ENCODE assay signal across 8 cellular contexts in the genomic region with DNA sequence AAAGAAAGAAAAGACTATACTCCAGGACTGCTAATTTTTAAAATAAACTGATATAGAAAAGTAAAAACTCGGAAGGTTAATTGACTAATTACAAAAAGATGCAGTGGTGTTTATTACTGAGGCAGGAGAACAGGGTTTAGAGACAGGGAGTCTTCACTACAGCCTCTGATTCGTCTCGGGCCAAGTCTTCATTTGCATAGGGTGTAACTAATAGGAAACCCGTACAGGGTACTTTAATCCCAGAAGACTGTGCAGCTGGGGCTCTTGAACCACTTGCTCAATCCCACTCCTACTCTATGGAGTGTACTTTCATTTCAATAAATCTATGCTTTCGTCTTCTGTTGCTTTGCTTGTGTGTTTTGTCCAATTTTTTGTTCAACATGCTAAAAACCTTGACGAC. TPM values are rescaled to one million over a fixed set of nuclear protein-coding genes. Genes with fewer than 3 reads are reported as not detected.
DNase-seq lines count a peak whose midpoint lies in the region; TF ChIP-seq lines count a peak whose summit lies in the region.

No MANE protein-coding gene starts in this region.

- no peak for TF ChIP-seq POLR2A in thyroid gland (IDR thresholded peaks at IDR 0.05)

- peaks cover 12 to 20% (median 15%) of the 10 kb centered on the region in 4 donors for H3K4me1 Mint-ChIP-seq in CD4-positive, alpha-beta memory T cell
- H3K4me1 Mint-ChIP-seq in neural progenitor cell = peaks cover 15% of the 10 kb centered on the region

- peaks cover 32 to 46% of the 10 kb centered on the region in 2 donors for H3K36me3 Mint-ChIP-seq in CD4-positive, alpha-beta memory T cell
- H3K36me3 Mint-ChIP-seq in neural progenitor cell = peaks cover 8% of the 10 kb centered on the region

- no peak for DNase-seq in CD4-positive, alpha-beta memory T cell
- DNase-seq in NCI-H510A (lab: John Stamatoyannopoulos, UW) (peak; percentile 10), neural progenitor cell (ENCODE audit: low spot score) (peak; percentile 49), iPS-NIHi11 (ENCODE audit: low spot score) (no peak), thyroid gland (no peak), epidermal melanocyte (ENCODE audit: insufficient read length, low spot score) (no peak)
- no peak for DNase-seq in stimulated activated CD4-positive, alpha-beta T cell treated with anti-CD3 and anti-CD28 coated beads, Interleukin-2, amount 100 ng/mL, for 48 hours

- H3K4me2 ChIP-seq in neural progenitor cell = peak overlapping the region; percentile 37

- POLR2A ChIA-PET in CD4-positive, alpha-beta memory T cell (lab: Charles Lee; ENCODE audit: partially characterized antibody) = interaction anchor here (1.0 to 1.5 kb wide), 3 partner anchors 85 to 425 kb away, joined by 3 read pairs; no protein-coding TSS in a partner anchor

- no peak overlapping the region for H3K27ac ChIP-seq in CD4-positive, alpha-beta memory T cell (ENCODE audit: low read depth, low read length)
- H3K27ac ChIP-seq in neural progenitor cell = peak overlapping the region; percentile 5
- H3K27ac ChIP-seq in thyroid gland = peak overlapping the region in 1 of 3 donors; percentile 5

- H3K27me3 ChIP-seq in CD4-positive, alpha-beta memory T cell (ENCODE audit: insufficient read depth, low read length) = no peaks in the 10 kb centered on the region
- H3K27me3 ChIP-seq in endocrine pancreas (ENCODE audit: control insufficient read depth, insufficient read depth, low read length) (no peaks in the 10 kb centered on the region), neural progenitor cell (no peaks in the 10 kb centered on the region), thyroid gland (no peaks in the 10 kb centered on the region)

- no peaks in the 10 kb centered on the region for H3K9me3 ChIP-seq in CD4-positive, alpha-beta memory T cell (ENCODE audit: control insufficient read depth in 1 of 2, low read length in 2 of 2)
- H3K9me3 ChIP-seq in endocrine pancreas (ENCODE audit: control insufficient read depth, low read length) = no peaks in the 10 kb centered on the region
- H3K9me3 ChIP-seq in neural progenitor cell (ENCODE audit: low read depth) = no peaks in the 10 kb centered on the region
- no peaks in the 10 kb centered on the region for H3K9me3 ChIP-seq in thyroid gland

- peak overlapping the region; percentile 60 for H3K9ac ChIP-seq in endocrine pancreas (ENCODE audit: control insufficient read depth, insufficient read depth, low read length)
- H3K9ac ChIP-seq in neural progenitor cell = no peak overlapping the region

- H3K4me3 ChIP-seq in CD4-positive, alpha-beta memory T cell (ENCODE audit: low read length in 2 of 2) = no peak overlapping the region
- H3K4me3 ChIP-seq in endocrine pancreas (ENCODE audit: control insufficient read depth, insufficient read depth, low read length) (peak overlapping the region; percentile 82), neural progenitor cell (no peak overlapping the region), thyroid gland (replicated peaks in 1 of 3) (no peak overlapping the region)

- H3K9me3 Mint-ChIP-seq in CD4-positive, alpha-beta memory T cell = peaks cover 0 to 1% (median 0%) of the 10 kb centered on the region in 8 donors
- H3K9me3 Mint-ChIP-seq in neural progenitor cell = no peaks in the 10 kb centered on the region

- TF ChIP-seq CTCF in neural progenitor cell (IDR thresholded peaks at IDR 0.05) = no peak
- no peak for TF ChIP-seq CTCF in thyroid gland (IDR thresholded peaks at IDR 0.05)

- CTCF ChIA-PET in CD4-positive, alpha-beta memory T cell (lab: Charles Lee; ENCODE audit: partially characterized antibody) = interaction anchor here (0.7 to 4.9 kb wide), 11 partner anchors 10 to 425 kb away, joined by 3 to 35 read pairs (median 3); no protein-coding TSS in a partner anchor

- H3K4me3 Mint-ChIP-seq in CD4-positive, alpha-beta memory T cell = peak overlapping the region in 1 of 8 donors; percentile 64
- no peak overlapping the region for H3K4me3 Mint-ChIP-seq in neural progenitor cell

- H3K27me3 Mint-ChIP-seq in CD4-positive, alpha-beta memory T cell = no peaks in the 10 kb centered on the region
- H3K27me3 Mint-ChIP-seq in neural progenitor cell (ENCODE audit: insufficient read depth, low read depth) = no peaks in the 10 kb centered on the region

- H2AFZ ChIP-seq in neural progenitor cell (replicated peaks) = no peak overlapping the region

- peaks cover 43% of the 10 kb centered on the region for H3K79me2 ChIP-seq in neural progenitor cell (ENCODE audit: low read depth)

- peaks cover 9% of the 10 kb centered on the region for H4K20me1 ChIP-seq in neural progenitor cell (ENCODE audit: low read depth)

- H3F3A ChIP-seq in neural progenitor cell (ENCODE audit: low read depth) = peaks cover 23% of the 10 kb centered on the region

- intact Hi-C loops in CD4-positive, alpha-beta memory T cell (cut with micrococcal nuclease) = loop anchor here (1.0 kb wide), 1 partner anchor 94 kb away; no protein-coding TSS in a partner anchor
- intact Hi-C loops in thyroid gland (cut with DNase I) = loop anchor here (5.0 kb wide), 1 partner anchor 93 kb away; no protein-coding TSS in a partner anchor

- H3K27ac Mint-ChIP-seq in CD4-positive, alpha-beta memory T cell = peak overlapping the region in 5 of 7 donors; percentile 51 to 86 (median 81)
- H3K27ac Mint-ChIP-seq in neural progenitor cell = peak overlapping the region; percentile 76

- peaks cover 5% of the 10 kb centered on the region for H3K4me1 ChIP-seq in CD4-positive, alpha-beta memory T cell (ENCODE audit: insufficient read depth, low read length)
- H3K4me1 ChIP-seq in endocrine pancreas (ENCODE audit: control insufficient read depth, insufficient read depth, low read length) (peaks cover 6% of the 10 kb centered on the region), neural progenitor cell (peaks cover 6% of the 10 kb centered on the region), thyroid gland (no peaks in the 10 kb centered on the region)

- 38 to 42% methylated on average over 6 of the region's 6 CpGs for WGBS in thyroid gland, 2 donors

- H3K36me3 ChIP-seq in CD4-positive, alpha-beta memory T cell (ENCODE audit: insufficient read depth, low read length) = peaks cover 31% of the 10 kb centered on the region
- H3K36me3 ChIP-seq in endocrine pancreas (ENCODE audit: control insufficient read depth, insufficient read depth, low read length) (peaks cover 4% of the 10 kb centered on the region), neural progenitor cell (no peaks in the 10 kb centered on the region), thyroid gland (peaks cover 22 to 39% of the 10 kb centered on the region in 2 donors)

RNA-seq across cellular contexts. Expression of gene SDHB, which starts 8.2 kb away (rescaled TPM):
- 10 to 100 TPM; 57.0 to 66.4 TPM for total RNA-seq in CD4-positive, alpha-beta memory T cell
- 100 to 1,000 TPM; 152 to 219 TPM for polyA plus RNA-seq in CD4-positive, alpha-beta memory T cell
- total RNA-seq in neural progenitor cell (ENCODE audit: low replicate concordance) = 53.8 and 61.2 TPM in 2 replicates
- 100 to 1,000 TPM; 112 to 162 (median 136) TPM for total RNA-seq in thyroid gland

RNA-seq across cellular contexts. Expression of gene ATP13A2, which starts 33.9 kb away (rescaled TPM):
- 10 to 100 TPM; 54.6 to 56.5 TPM for total RNA-seq in CD4-positive, alpha-beta memory T cell
- 10 to 100 TPM; 24.6 to 60.4 TPM for polyA plus RNA-seq in CD4-positive, alpha-beta memory T cell
- total RNA-seq in neural progenitor cell (ENCODE audit: low replicate concordance) (18.8 and 46.6 TPM in 2 replicates), thyroid gland (10 to 100 TPM; 28.7 to 47.0 (median 35.8) TPM)

Comparison
In these comparisons a context has a peak if more than half of its experiments do, and no peak if none do; other contexts are left out.
1. DNase-seq: peak in NCI-H510A (single experiment) and neural progenitor cell (single experiment); none in CD4-positive, alpha-beta memory T cell (0 of 5), stimulated activated CD4-positive, alpha-beta T cell treated with anti-CD3 and anti-CD28 coated beads, Interleukin-2, amount 100 ng/mL, for 48 hours (0 of 2), iPS-NIHi11 (single experiment), thyroid gland (0 of 2) and epidermal melanocyte (single experiment).